Comparison of ENCODE assay signal across 8 cellular contexts in the genomic region with DNA sequence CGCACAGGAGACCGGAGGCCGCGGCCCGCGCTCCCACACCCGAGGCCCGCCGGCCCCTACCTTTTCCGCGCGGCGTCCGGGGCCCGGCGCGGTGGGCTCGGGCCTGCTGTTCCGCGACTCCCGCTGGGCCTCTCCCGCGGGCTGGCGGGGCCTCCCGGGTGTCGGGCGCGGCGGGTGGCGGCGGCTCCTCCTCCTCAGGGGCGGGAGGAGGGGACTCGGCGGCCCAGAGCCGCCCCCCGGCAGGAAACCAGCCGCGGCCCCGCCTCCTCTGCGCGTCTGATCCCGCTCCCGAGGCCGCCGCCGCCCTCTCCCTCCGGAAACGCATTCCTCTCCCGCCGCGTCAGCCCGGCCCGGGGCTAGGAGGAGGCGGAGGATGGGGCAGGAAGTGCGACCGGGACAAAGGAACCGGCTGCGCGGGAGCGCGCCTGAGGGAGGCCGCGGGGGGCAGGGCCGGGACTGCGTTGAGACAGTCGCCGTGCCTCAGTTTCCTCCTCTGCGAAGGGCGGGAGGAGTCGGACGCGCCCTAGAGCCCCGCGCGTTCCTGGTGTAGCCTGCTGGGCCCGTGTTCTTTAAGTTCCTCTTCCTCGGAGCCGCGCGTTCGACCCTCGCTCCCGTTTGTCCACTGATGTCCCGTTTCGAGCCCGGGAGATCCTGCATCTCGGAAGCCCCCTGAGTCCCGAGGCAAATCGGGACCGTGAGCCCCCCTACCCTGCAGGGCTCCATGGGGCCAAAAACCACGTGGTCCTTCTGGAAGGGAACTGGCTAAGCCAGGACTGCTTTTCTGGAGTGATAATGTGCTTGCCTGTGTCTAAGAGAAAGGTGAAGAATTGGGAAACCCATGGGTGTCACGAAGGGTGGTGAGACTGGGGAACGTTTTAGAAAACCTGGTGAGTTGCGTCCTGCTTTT. TPM values are rescaled to one million over a fixed set of nuclear protein-coding genes. Genes with fewer than 3 reads are reported as not detected.
DNase-seq lines count a peak whose midpoint lies in the region; ATAC-seq, FAIRE-seq and TF ChIP-seq lines count a peak whose summit lies in the region.

A gene (minus strand): TSS at position 146 of the 907 bp plus-strand sequence. CDS start 22,672 bp downstream, outside the sequence.

- TF ChIP-seq CTCF in GM13977 (IDR thresholded peaks at IDR 0.05; ENCODE audit: extremely low read depth, insufficient read depth, missing control alignments) (no peak), ascending aorta (IDR thresholded peaks at IDR 0.05) (no peak)

- peak; percentile 89 for DNase-seq in GM13977 (ENCODE audit: low spot score)
- DNase-seq in NCI-H187 (lab: John Stamatoyannopoulos, UW): peak; percentile 53 to 84
- peak; percentile 84 to 98 for DNase-seq in ascending aorta (ENCODE audit: low spot score in 2 of 2)
- peak; percentile 98 to 99 (median 99) for DNase-seq in right cardiac atrium
- peak; percentile 84 for DNase-seq in pulmonary artery endothelial cell (ENCODE audit: low read depth, low spot score)
- DNase-seq in urothelium cell line (ENCODE audit: low spot score): peak; percentile 95

- H3K9me3 ChIP-seq in ascending aorta: no peaks in the 10 kb centered on the region
- H3K9me3 ChIP-seq in right cardiac atrium (ENCODE audit: control insufficient read depth, low read length): no peaks in the 10 kb centered on the region

- peak; percentile 46 for FAIRE-seq in urothelium cell line (lab: Jason Lieb, UNC)

- H3K4me1 ChIP-seq in ascending aorta: peaks cover 4 to 36% of the 10 kb centered on the region in 2 donors
- H3K4me1 ChIP-seq in right cardiac atrium (ENCODE audit: control insufficient read depth, insufficient read depth, low read length): peaks cover 4% of the 10 kb centered on the region

- intact Hi-C loops in T-helper 2 cell treated with Interferon-gamma antibody and Interleukin-4, amounts not matched to agents 100 ng/mL and 5 ng/mL, for 36 hours (cut with micrococcal nuclease): loop anchor here (1.0 to 5.0 kb wide), 7 partner anchors 22 to 900 kb away; a partner anchor contains a TSS
- intact Hi-C loops in ascending aorta (cut with DNase I): loop anchor here (1.0 kb wide), 1 partner anchor 47 kb away; no protein-coding TSS in a partner anchor
- intact Hi-C loops in right cardiac atrium (cut with DNase I): loop anchor here in 1 of 4 donors (2.0 kb wide), 1 partner anchor 22 kb away; no protein-coding TSS in a partner anchor

- no peaks in the 10 kb centered on the region for H3K27me3 ChIP-seq in ascending aorta
- H3K27me3 ChIP-seq in right cardiac atrium (ENCODE audit: control insufficient read depth, insufficient read depth): no peaks in the 10 kb centered on the region

- H3K36me3 ChIP-seq in ascending aorta: no peaks in the 10 kb centered on the region

- H3K27ac ChIP-seq in ascending aorta (peak within 1 kb of the TSS; percentile 97 to 99), right cardiac atrium (ENCODE audit: low read length) (peak within 1 kb of the TSS; percentile 95)

- in situ Hi-C loops in GM13977 (cut with MboI; ENCODE audit: low pct_unique_long_range_greater_than_20kb, low sequenced_read_pairs, unreplicated experiment): no loop called here

- WGBS in right cardiac atrium: under 1% methylated on average over 89 of the region's 94 CpGs

- ATAC-seq in HG02884 (IDR thresholded peaks at IDR 0.05; ENCODE audit: unreplicated experiment): peak; percentile 58
- ATAC-seq in right cardiac atrium: peak; percentile 98

- H3K4me3 ChIP-seq in ascending aorta (peak within 1 kb of the TSS; percentile 72 to 90), right cardiac atrium (ENCODE audit: low read length) (peak within 1 kb of the TSS; percentile 88)

RNA-seq across cellular contexts. Expression of the gene that starts here (rescaled TPM):
- 60.2 and 68.3 TPM in 2 replicates for total RNA-seq in T-helper 2 cell treated with Interferon-gamma antibody and Interleukin-4, amounts not matched to agents 100 ng/mL and 5 ng/mL, for 36 hours
- 569 TPM for total RNA-seq in ascending aorta
- total RNA-seq in right cardiac atrium: 100 to 1,000 TPM; 453 to 583 (median 494) TPM
- polyA plus RNA-seq in right cardiac atrium: 259 TPM
- 1,760 and 1,777 TPM in 2 replicates for total RNA-seq in pulmonary artery endothelial cell

Comparison
In these comparisons a context has a peak if more than half of its experiments do, and no peak if none do; other contexts are left out.
1. Peak in every context shown above with its lines: DNase-seq, ATAC-seq, H3K4me3 ChIP-seq and H3K27ac ChIP-seq.